In genomic region chr10:69438531-69439349, GRCh38 we compare ENCODE assay signal across 8 cellular contexts. TPM values are rescaled to one million over a fixed set of nuclear protein-coding genes. Genes with fewer than 3 reads are reported as not detected.
DNase-seq lines count a peak whose midpoint lies in the region; ATAC-seq and TF ChIP-seq lines count a peak whose summit lies in the region.

No MANE protein-coding gene starts in this region.

- no peaks in the 10 kb centered on the region for H3K27me3 ChIP-seq in ovary

- TF ChIP-seq POLR2A in ovary (IDR thresholded peaks at IDR 0.05), result no peak

- no peak overlapping the region for H3K4me3 Mint-ChIP-seq in glutamatergic neuron (ENCODE audit: unreplicated experiment)

- peak; percentile 46 for ATAC-seq in Right ventricle myocardium inferior

- 24 to 31% (median 31%) methylated on average over 10 of the region's 10 CpGs for WGBS in ovary, 3 donors

- H3K27ac Mint-ChIP-seq in glutamatergic neuron (ENCODE audit: unreplicated experiment), result no peak overlapping the region

- peaks cover 3% of the 10 kb centered on the region for H3K9me3 Mint-ChIP-seq in glutamatergic neuron (ENCODE audit: unreplicated experiment)

- no peaks in the 10 kb centered on the region for H3K9me3 ChIP-seq in ovary

- peaks cover 2% of the 10 kb centered on the region for H3K27me3 Mint-ChIP-seq in glutamatergic neuron (ENCODE audit: unreplicated experiment)

- peaks cover 37% of the 10 kb centered on the region for H3K4me1 Mint-ChIP-seq in glutamatergic neuron (ENCODE audit: low read depth, unreplicated experiment)

- TF ChIP-seq EP300 in ovary (IDR thresholded peaks at IDR 0.05), result no peak

- H3K36me3 Mint-ChIP-seq in glutamatergic neuron (ENCODE audit: unreplicated experiment), result peaks cover 12% of the 10 kb centered on the region

- no peak overlapping the region for H3K4me3 ChIP-seq in ovary

- H3K27ac ChIP-seq in ovary, result no peak overlapping the region

- no peak for DNase-seq in Right ventricle myocardium inferior (ENCODE audit: missing footprints)
- no peak for DNase-seq in cardiac septum (ENCODE audit: low spot score)
- peak; percentile 19 for DNase-seq in astrocyte of the hippocampus (ENCODE audit: low read depth, low spot score)
- DNase-seq in left kidney (ENCODE audit: low read depth, low spot score), result peak; percentile 36
- no peak for DNase-seq in glutamatergic neuron
- DNase-seq in GM13976 (ENCODE audit: low spot score), result no peak
- no peak for DNase-seq in ovary
- no peak for DNase-seq in GM10266 (ENCODE audit: extremely low spot score)

- intact Hi-C loops in Right ventricle myocardium inferior (cut with DNase I), result loop anchor here (5.0 kb wide), 1 partner anchor 44 kb away; no protein-coding TSS in a partner anchor
- intact Hi-C loops in cardiac septum (cut with DNase I), result no loop called here
- intact Hi-C loops in ovary (cut with DNase I), result no loop called here

- no peaks in the 10 kb centered on the region for H3K4me1 ChIP-seq in ovary (ENCODE audit: insufficient read depth)

- in situ Hi-C loops in GM13976 (cut with MboI; ENCODE audit: low sequenced_read_pairs, unreplicated experiment), result no loop called here

- TF ChIP-seq CTCF in glutamatergic neuron (IDR thresholded peaks at IDR 0.05; ENCODE audit: partially characterized antibody, unreplicated experiment) (no peak), GM13976 (IDR thresholded peaks at IDR 0.05; ENCODE audit: borderline replicate concordance, control extremely low read depth, extremely low read depth, insufficient read depth, missing control alignments) (no peak), ovary (IDR thresholded peaks at IDR 0.05) (no peak), GM10266 (IDR thresholded peaks at IDR 0.05; ENCODE audit: control insufficient read depth, insufficient read depth, low read depth, missing control alignments) (no peak)

- no peaks in the 10 kb centered on the region for H3K36me3 ChIP-seq in ovary

RNA-seq across cellular contexts. Expression of gene TSPAN15, which starts 12.5 kb away (rescaled TPM):
- total RNA-seq in Right ventricle myocardium inferior (11.8 TPM), cardiac septum (6.9 TPM), glutamatergic neuron (ENCODE audit: unreplicated experiment) (49.8 TPM), ovary (10 to 100 TPM in 3 of 7 donors, 1 to 10 TPM in 4; 2.8 to 13.7 (median 5.6) TPM)
- polyA plus RNA-seq in ovary, result 10 to 100 TPM in 1 of 2 donors, 1 to 10 TPM in 1; 5.1 to 13.7 TPM

RNA-seq across cellular contexts. Expression of gene TACR2, which starts 22.0 kb away (rescaled TPM):
- 0.19 TPM for total RNA-seq in Right ventricle myocardium inferior
- 0.13 TPM for total RNA-seq in cardiac septum
- not detected for total RNA-seq in glutamatergic neuron (ENCODE audit: unreplicated experiment)
- total RNA-seq in ovary, result 1 to 10 TPM; 1.0 to 6.2 (median 2.2) TPM
- polyA plus RNA-seq in ovary, result 1 to 10 TPM; 1.4 to 2.5 TPM

Comparison
In these comparisons a context has a peak if more than half of its experiments do, and no peak if none do; other contexts are left out.
1. DNase-seq: peak in astrocyte of the hippocampus (single experiment) and left kidney (single experiment); none in Right ventricle myocardium inferior (single experiment), cardiac septum (single experiment), glutamatergic neuron (single experiment), GM13976 (single experiment), ovary (0 of 5) and GM10266 (single experiment).